ENCODE assay signal across 1 cellular context in the genomic region with DNA sequence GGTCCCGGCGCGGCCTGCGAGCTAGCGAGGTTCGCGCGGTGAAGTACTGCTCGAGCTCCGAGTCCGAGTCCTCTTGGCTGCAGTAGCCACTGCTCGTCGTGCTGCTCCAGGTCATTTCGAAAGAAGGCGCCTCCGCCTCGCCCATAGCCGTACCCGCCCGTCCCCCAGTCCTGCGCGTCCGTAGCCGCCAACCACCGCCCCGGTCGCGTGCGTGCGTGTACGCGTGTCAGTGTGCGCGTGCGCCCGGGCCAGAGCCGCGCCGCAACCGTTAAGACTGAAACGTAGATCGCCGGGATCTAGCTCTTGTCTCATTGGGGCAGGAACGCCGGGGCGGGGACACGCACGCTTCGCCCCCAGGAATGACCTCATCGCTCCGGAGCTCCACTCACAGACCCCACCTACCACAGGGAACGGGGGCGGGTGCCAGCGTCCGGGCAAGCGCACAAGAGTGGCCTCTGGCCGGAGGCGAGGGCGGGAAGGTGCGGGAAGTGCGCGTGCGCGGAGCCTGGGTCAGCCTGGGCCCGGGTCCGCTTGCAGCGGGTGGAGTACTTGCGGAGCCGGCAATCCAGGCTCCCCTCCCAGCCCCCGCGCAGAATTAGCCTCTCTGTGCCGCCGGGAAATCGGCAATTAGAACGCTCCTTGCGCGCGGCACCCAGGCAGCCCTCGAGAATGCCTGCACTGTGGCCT.
TF ChIP-seq lines count a peak whose summit lies in the region.

No MANE protein-coding gene starts in this region.

TF ChIP-seq in K562, 482 proteins besides CTCF, POLR2A, EP300 and RAD21 (continues in another document):
- TF ChIP-seq MAFG (tag; conservative IDR thresholded peaks at IDR 0.05) (no peak), CAMTA2 (CRISPR knock-in tag; conservative IDR thresholded peaks at IDR 0.05) (no peak), ZNF197 (CRISPR knock-in tag; IDR thresholded peaks at IDR 0.05; ENCODE audit: low read depth) (0 out of 2 replicates have a peak, but pooled peaks have one; percentile 17), POLR2AphosphoS2 (IDR thresholded peaks at IDR 0.05; ENCODE audit: low read length) (peak; percentile 70; the same call in 1 of the 2 replicates), RNF2 (IDR thresholded peaks at IDR 0.05) (peak; percentile 53; the same call in 1 of the 2 replicates), NBN (IDR thresholded peaks at IDR 0.05; ENCODE audit: low read depth) (no peak), ATF1 (CRISPR knock-in tag; IDR thresholded peaks at IDR 0.05) (no peak), ATF1 (tag; IDR thresholded peaks at IDR 0.05) (peak; percentile 84), MBD2 (IDR thresholded peaks at IDR 0.05; ENCODE audit: borderline replicate concordance, low read depth) (peak; percentile 7; the same call in 1 of the 2 replicates), L3MBTL2 (IDR thresholded peaks at IDR 0.05) (peak; percentile 82), RERE (CRISPR knock-in tag; IDR thresholded peaks at IDR 0.05; ENCODE audit: borderline replicate concordance) (no peak), ZNF717 (CRISPR knock-in tag; IDR thresholded peaks at IDR 0.05) (no peak), MGA (IDR thresholded peaks at IDR 0.05) (peak; percentile 82), NFIC (IDR thresholded peaks at IDR 0.05) (no peak), HINFP (tag; conservative IDR thresholded peaks at IDR 0.05; ENCODE audit: low read depth) (0 out of 2 replicates have a peak, but pooled peaks have one; percentile 37), NEUROD1 (IDR thresholded peaks at IDR 0.05; ENCODE audit: borderline replicate concordance, low read depth, low read length, partially characterized antibody) (peak; percentile 36), HDAC1 (IDR thresholded peaks at IDR 0.05) (peak in 1 of 2 experiments; percentile 86; a peak in 2 of 4 replicates), MXI1 (IDR thresholded peaks at IDR 0.05; ENCODE audit: low read depth, low read length) (0 out of 2 replicates have a peak, but pooled peaks have one; percentile 31), PHF8 (IDR thresholded peaks at IDR 0.05; ENCODE audit: borderline replicate concordance, low read length) (peak; percentile 64; the same call in 1 of the 2 replicates), MAX (CRISPR knock-in tag; IDR thresholded peaks at IDR 0.05) (peak; percentile 94), ZBTB1 (CRISPR knock-in tag; IDR thresholded peaks at IDR 0.05; ENCODE audit: borderline replicate concordance, low read depth) (0 out of 2 replicates have a peak, but pooled peaks have one; percentile 2)
- TF ChIP-seq, protein P1, sequence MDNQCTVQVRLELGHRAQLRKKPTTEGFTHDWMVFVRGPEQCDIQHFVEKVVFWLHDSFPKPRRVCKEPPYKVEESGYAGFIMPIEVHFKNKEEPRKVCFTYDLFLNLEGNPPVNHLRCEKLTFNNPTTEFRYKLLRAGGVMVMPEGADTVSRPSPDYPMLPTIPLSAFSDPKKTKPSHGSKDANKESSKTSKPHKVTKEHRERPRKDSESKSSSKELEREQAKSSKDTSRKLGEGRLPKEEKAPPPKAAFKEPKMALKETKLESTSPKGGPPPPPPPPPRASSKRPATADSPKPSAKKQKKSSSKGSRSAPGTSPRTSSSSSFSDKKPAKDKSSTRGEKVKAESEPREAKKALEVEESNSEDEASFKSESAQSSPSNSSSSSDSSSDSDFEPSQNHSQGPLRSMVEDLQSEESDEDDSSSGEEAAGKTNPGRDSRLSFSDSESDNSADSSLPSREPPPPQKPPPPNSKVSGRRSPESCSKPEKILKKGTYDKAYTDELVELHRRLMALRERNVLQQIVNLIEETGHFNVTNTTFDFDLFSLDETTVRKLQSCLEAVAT (IDR thresholded peaks at IDR 0.05): peak in 1 of 2 experiments; percentile 45; a peak in 1 of 4 replicates
- TF ChIP-seq, protein P2, sequence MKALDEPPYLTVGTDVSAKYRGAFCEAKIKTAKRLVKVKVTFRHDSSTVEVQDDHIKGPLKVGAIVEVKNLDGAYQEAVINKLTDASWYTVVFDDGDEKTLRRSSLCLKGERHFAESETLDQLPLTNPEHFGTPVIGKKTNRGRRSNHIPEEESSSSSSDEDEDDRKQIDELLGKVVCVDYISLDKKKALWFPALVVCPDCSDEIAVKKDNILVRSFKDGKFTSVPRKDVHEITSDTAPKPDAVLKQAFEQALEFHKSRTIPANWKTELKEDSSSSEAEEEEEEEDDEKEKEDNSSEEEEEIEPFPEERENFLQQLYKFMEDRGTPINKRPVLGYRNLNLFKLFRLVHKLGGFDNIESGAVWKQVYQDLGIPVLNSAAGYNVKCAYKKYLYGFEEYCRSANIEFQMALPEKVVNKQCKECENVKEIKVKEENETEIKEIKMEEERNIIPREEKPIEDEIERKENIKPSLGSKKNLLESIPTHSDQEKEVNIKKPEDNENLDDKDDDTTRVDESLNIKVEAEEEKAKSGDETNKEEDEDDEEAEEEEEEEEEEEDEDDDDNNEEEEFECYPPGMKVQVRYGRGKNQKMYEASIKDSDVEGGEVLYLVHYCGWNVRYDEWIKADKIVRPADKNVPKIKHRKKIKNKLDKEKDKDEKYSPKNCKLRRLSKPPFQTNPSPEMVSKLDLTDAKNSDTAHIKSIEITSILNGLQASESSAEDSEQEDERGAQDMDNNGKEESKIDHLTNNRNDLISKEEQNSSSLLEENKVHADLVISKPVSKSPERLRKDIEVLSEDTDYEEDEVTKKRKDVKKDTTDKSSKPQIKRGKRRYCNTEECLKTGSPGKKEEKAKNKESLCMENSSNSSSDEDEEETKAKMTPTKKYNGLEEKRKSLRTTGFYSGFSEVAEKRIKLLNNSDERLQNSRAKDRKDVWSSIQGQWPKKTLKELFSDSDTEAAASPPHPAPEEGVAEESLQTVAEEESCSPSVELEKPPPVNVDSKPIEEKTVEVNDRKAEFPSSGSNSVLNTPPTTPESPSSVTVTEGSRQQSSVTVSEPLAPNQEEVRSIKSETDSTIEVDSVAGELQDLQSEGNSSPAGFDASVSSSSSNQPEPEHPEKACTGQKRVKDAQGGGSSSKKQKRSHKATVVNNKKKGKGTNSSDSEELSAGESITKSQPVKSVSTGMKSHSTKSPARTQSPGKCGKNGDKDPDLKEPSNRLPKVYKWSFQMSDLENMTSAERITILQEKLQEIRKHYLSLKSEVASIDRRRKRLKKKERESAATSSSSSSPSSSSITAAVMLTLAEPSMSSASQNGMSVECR (CRISPR knock-in tag; IDR thresholded peaks at IDR 0.05): peak; percentile 80; the same call in 1 of the 2 replicates
